8 cellular contexts compared by ENCODE assay signal in genomic region chrX:12970691-12971202, GRCh38. TPM values are rescaled to one million over a fixed set of nuclear protein-coding genes. Genes with fewer than 3 reads are reported as not detected.
DNase-seq lines count a peak whose midpoint lies in the region; ATAC-seq and TF ChIP-seq lines count a peak whose summit lies in the region.

No MANE protein-coding gene starts in this region.

- peak; percentile 36 for TF ChIP-seq CTCF in BE2C (IDR thresholded peaks at IDR 0.05; ENCODE audit: low read depth, low read length)
- TF ChIP-seq CTCF in type B pancreatic cell (conservative IDR thresholded peaks at IDR 0.05): peak; percentile 62
- TF ChIP-seq CTCF in GM10248 (IDR thresholded peaks at IDR 0.05; ENCODE audit: control extremely low read depth, extremely low read depth, low read depth, missing control alignments): no peak

- peaks cover 20% of the 10 kb centered on the region for H3K4me1 Mint-ChIP-seq in type B pancreatic cell (ENCODE audit: unreplicated experiment)

- H3K4me1 ChIP-seq in BE2C: no peaks in the 10 kb centered on the region
- H3K4me1 ChIP-seq in mesenchymal stem cell (ENCODE audit: control insufficient read depth, insufficient read depth, low read depth, low read length): peaks cover 2% of the 10 kb centered on the region

- H3K27me3 Mint-ChIP-seq in type B pancreatic cell: no peaks in the 10 kb centered on the region

- H3K79me1 ChIP-seq in mesenchymal stem cell (replicated peaks; ENCODE audit: low read length, poor library complexity, severe bottlenecking): peaks cover 5% of the 10 kb centered on the region

- no peak for DNase-seq in BE2C
- DNase-seq in T-helper 22 cell (ENCODE audit: low read depth): peak; percentile 51
- peak; percentile 9 for DNase-seq in effector CD8-positive, alpha-beta T cell (lab: John Stamatoyannopoulos, UW)
- DNase-seq in mesenchymal stem cell: peak; percentile 72
- DNase-seq in type B pancreatic cell (ENCODE audit: extremely low spot score, unreplicated experiment): no peak
- DNase-seq in GM10248 (ENCODE audit: extremely low spot score): no peak

- peak overlapping the region; percentile 80 for H3K9ac ChIP-seq in mesenchymal stem cell (ENCODE audit: low read length)

- no peak overlapping the region for H2AFZ ChIP-seq in mesenchymal stem cell (ENCODE audit: low read depth, low read length)

- H3K9me3 ChIP-seq in BE2C (no peaks in the 10 kb centered on the region), mesenchymal stem cell (ENCODE audit: control insufficient read depth, low read length) (no peaks in the 10 kb centered on the region)

- H3K4me3 Mint-ChIP-seq in type B pancreatic cell: no peak overlapping the region

- peak overlapping the region in 1 of 2 experiments; percentile 52 for H2BK12ac ChIP-seq in mesenchymal stem cell (ENCODE audit: low read length in 2 of 2)

- H3K14ac ChIP-seq in mesenchymal stem cell (ENCODE audit: low read length in 2 of 2): no peak overlapping the region

- H2BK15ac ChIP-seq in mesenchymal stem cell (ENCODE audit: low read depth, poor library complexity, severe bottlenecking): no peak overlapping the region

- 26% methylated on average over 8 of the region's 11 CpGs for WGBS in mesenchymal stem cell

- CTCF ChIA-PET in GM10248 (lab: Yijun Ruan, JAX): interaction anchor here (0.8 to 3.3 kb wide), 6 partner anchors 15 to 517 kb away, joined by 3 to 11 read pairs (median 6); no protein-coding TSS in a partner anchor

- H3K27me3 ChIP-seq in BE2C (no peaks in the 10 kb centered on the region), mesenchymal stem cell (ENCODE audit: control insufficient read depth in 1 of 2, insufficient read depth in 1 of 2, low read length in 2 of 2) (no peaks in the 10 kb centered on the region)

- H4K91ac ChIP-seq in mesenchymal stem cell (ENCODE audit: low read length): peak overlapping the region; percentile 39

- H3K23ac ChIP-seq in mesenchymal stem cell (ENCODE audit: low read length in 2 of 2): no peak overlapping the region

- H3K4me2 ChIP-seq in mesenchymal stem cell (ENCODE audit: low read length, poor library complexity, severe bottlenecking): no peak overlapping the region

- H3K36me3 Mint-ChIP-seq in type B pancreatic cell: peaks cover 1% of the 10 kb centered on the region

- ATAC-seq in HG03432 (IDR thresholded peaks at IDR 0.05; ENCODE audit: unreplicated experiment) (peak; percentile 27), GM21367 (IDR thresholded peaks at IDR 0.05; ENCODE audit: unreplicated experiment) (no peak)

- H3K4me3 ChIP-seq in BE2C (ENCODE audit: low read depth, low read length) (no peak overlapping the region), mesenchymal stem cell (ENCODE audit: insufficient read depth in 1 of 2, low read depth in 1 of 2, low read length in 2 of 2) (peak overlapping the region in 1 of 2 experiments; percentile 45)

- H3K36me3 ChIP-seq in BE2C (no peaks in the 10 kb centered on the region), mesenchymal stem cell (ENCODE audit: control insufficient read depth in 1 of 2, insufficient read depth in 2 of 2, low read depth in 1 of 2, low read length in 2 of 2) (no peaks in the 10 kb centered on the region)

- peak overlapping the region; percentile 62 for H3K27ac Mint-ChIP-seq in type B pancreatic cell

- no peak overlapping the region for H2AK5ac ChIP-seq in mesenchymal stem cell (ENCODE audit: low read length, severe bottlenecking)

- H3K9me3 Mint-ChIP-seq in type B pancreatic cell: peaks cover 10% of the 10 kb centered on the region

- POLR2A ChIA-PET in GM10248 (lab: Yijun Ruan, JAX): no interaction called here

- no peak overlapping the region for H3K4ac ChIP-seq in mesenchymal stem cell (ENCODE audit: low read depth in 1 of 2, low read length in 2 of 2)

- peak overlapping the region in 1 of 2 experiments; percentile 83 for H3K18ac ChIP-seq in mesenchymal stem cell (ENCODE audit: low read depth in 1 of 2, low read length in 2 of 2)

- no peak overlapping the region for H2BK5ac ChIP-seq in mesenchymal stem cell (ENCODE audit: low read depth, low read length, poor library complexity, severe bottlenecking)

- no peak overlapping the region for H3K27ac ChIP-seq in mesenchymal stem cell (ENCODE audit: low read length, poor library complexity, severe bottlenecking)

- peak overlapping the region; percentile 60 for H4K8ac ChIP-seq in mesenchymal stem cell (ENCODE audit: low read length)

- no peak overlapping the region for H2BK120ac ChIP-seq in mesenchymal stem cell (ENCODE audit: low read depth, low read length)

RNA-seq across cellular contexts. Expression of gene TMSB4X, which starts 4.2 kb away (rescaled TPM):
- 656 TPM for polyA plus RNA-seq in BE2C (2012; ENCODE audit: insufficient read depth, insufficient read length, low read depth)
- polyA plus RNA-seq in mesenchymal stem cell (2013, experiment 1 of 2): 9,006 TPM
- polyA plus RNA-seq in mesenchymal stem cell (2013, experiment 2 of 2): 8,811 TPM
- total RNA-seq in type B pancreatic cell (ENCODE audit: low replicate concordance): 1,981 and 2,322 TPM in 2 replicates

Comparison
In these comparisons a context has a peak if more than half of its experiments do, and no peak if none do; other contexts are left out.
1. DNase-seq: peak in T-helper 22 cell (single experiment), effector CD8-positive, alpha-beta T cell (single experiment) and mesenchymal stem cell (single experiment); none in BE2C (single experiment), type B pancreatic cell (single experiment) and GM10248 (single experiment).